8 cellular contexts compared by ENCODE assay signal in the genomic region with DNA sequence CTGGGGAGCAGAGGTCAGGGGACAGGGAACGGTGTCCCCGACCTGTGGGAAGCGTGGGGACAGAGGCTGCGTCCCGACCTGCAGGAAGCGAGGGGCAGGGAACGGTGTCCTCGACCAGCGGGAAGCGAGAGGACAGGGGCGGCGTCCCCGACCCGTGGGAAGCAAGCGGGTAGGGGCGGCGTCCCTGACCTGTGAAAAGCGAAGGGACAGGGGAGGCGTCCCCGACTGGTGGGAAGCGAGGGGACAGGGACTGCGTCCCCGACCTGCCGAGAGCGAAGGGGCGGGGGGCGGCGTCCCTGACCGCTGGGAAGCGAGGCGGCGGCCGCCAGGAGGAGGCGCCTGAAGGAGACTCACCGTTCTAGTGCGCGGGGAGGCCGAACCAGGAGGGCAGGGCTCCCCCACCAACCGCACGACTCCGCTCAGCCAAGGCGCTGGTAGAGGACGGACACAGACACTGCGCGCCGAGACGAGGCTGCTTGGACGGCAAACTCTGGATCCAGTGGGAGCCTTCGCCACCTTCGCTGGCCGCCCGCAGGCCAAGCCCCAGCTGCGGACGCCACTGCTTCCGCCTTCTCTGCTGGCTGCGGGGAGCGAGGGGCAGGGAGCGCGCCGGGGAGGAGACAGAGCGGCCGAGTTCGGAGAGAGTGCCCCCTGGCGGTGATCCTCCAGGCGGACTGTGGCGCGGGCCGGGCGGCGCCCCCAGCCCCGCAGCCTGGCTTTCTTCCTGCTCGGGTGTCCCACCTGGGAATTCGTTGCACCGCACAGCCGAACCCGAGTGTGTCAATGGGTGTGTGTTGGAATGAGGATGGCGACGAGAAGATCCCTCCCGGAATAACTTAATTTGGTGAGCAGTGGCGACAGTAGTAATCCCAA. TPM values are rescaled to one million over a fixed set of nuclear protein-coding genes. Genes with fewer than 3 reads are reported as not detected.
DNase-seq lines count a peak whose midpoint lies in the region; ATAC-seq and TF ChIP-seq lines count a peak whose summit lies in the region.

A gene with protein sequence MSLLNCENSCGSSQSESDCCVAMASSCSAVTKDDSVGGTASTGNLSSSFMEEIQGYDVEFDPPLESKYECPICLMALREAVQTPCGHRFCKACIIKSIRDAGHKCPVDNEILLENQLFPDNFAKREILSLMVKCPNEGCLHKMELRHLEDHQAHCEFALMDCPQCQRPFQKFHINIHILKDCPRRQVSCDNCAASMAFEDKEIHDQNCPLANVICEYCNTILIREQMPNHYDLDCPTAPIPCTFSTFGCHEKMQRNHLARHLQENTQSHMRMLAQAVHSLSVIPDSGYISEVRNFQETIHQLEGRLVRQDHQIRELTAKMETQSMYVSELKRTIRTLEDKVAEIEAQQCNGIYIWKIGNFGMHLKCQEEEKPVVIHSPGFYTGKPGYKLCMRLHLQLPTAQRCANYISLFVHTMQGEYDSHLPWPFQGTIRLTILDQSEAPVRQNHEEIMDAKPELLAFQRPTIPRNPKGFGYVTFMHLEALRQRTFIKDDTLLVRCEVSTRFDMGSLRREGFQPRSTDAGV (minus strand): TSS at position 579 of the 873 bp plus-strand sequence. CDS start 8,757 bp downstream, outside the sequence.

- 1% methylated on average over 80 of the region's 80 CpGs for WGBS in ectodermal cell, 2 experiments
- whole genome bisulfite sequencing in lung, 2 donors = 0% methylated on average over 79 to 80 of the region's 80 CpGs

- no peaks in the 10 kb centered on the region for H3K9me3 ChIP-seq in CD4-positive, CD25-positive, alpha-beta regulatory T cell (ENCODE audit: control insufficient read depth in 2 of 2, low read length in 2 of 2)
- H3K9me3 ChIP-seq in ectodermal cell (ENCODE audit: control insufficient read depth, low read length) (no peaks in the 10 kb centered on the region), lung (ENCODE audit: control insufficient read depth in 2 of 2, insufficient read depth in 1 of 2, low read length in 1 of 2) (peaks cover 0 to 2% of the 10 kb centered on the region in 2 donors)

- POLR2A ChIA-PET in activated CD8-positive, alpha-beta T cell treated with anti-CD3 and anti-CD28 coated beads for 36 hours (lab: Charles Lee) = interaction anchor here (1.0 kb wide), 1 partner anchor 9 kb away, joined by 3 read pairs; no protein-coding TSS in a partner anchor

- H3K4me1 ChIP-seq in CD4-positive, CD25-positive, alpha-beta regulatory T cell (ENCODE audit: control insufficient read depth, insufficient read depth, low read length, poor library complexity, severe bottlenecking) = peaks cover 25% of the 10 kb centered on the region
- H3K4me1 ChIP-seq in ectodermal cell (ENCODE audit: control insufficient read depth, insufficient read depth, low read length) (peaks cover 7% of the 10 kb centered on the region), lung (ENCODE audit: control insufficient read depth in 2 of 2, insufficient read depth in 2 of 2, low read length in 2 of 2) (peaks cover 0 to 4% of the 10 kb centered on the region in 2 donors)

- H3K27ac Mint-ChIP-seq in CD4-positive, CD25-positive, alpha-beta regulatory T cell = peak within 1 kb of the TSS; percentile 89 to 94 (median 92)
- H3K27ac Mint-ChIP-seq in activated CD8-positive, alpha-beta T cell treated with anti-CD3 and anti-CD28 coated beads for 36 hours = peak within 1 kb of the TSS; percentile 85

- peaks cover 4% of the 10 kb centered on the region for H3K27me3 Mint-ChIP-seq in CD4-positive, CD25-positive, alpha-beta regulatory T cell
- H3K27me3 Mint-ChIP-seq in activated CD8-positive, alpha-beta T cell treated with anti-CD3 and anti-CD28 coated beads for 36 hours = peaks cover 2% of the 10 kb centered on the region

- H3K36me3 ChIP-seq in CD4-positive, CD25-positive, alpha-beta regulatory T cell (ENCODE audit: control insufficient read depth, insufficient read depth, low read length) = no peaks in the 10 kb centered on the region
- H3K36me3 ChIP-seq in ectodermal cell (ENCODE audit: control insufficient read depth, insufficient read depth, low read length) (no peaks in the 10 kb centered on the region), lung (ENCODE audit: control insufficient read depth in 2 of 2, insufficient read depth in 2 of 2, low read length in 2 of 2) (no peaks in the 10 kb centered on the region)

- peak; percentile 92 for TF ChIP-seq CTCF in activated CD8-positive, alpha-beta T cell treated with anti-CD3 and anti-CD28 coated beads for 36 hours (IDR thresholded peaks at IDR 0.05)
- TF ChIP-seq CTCF in lung (IDR thresholded peaks at IDR 0.05; ENCODE audit: control extremely low read depth, extremely low read depth) = peak; percentile 84

- CTCF ChIA-PET in activated CD8-positive, alpha-beta T cell treated with anti-CD3 and anti-CD28 coated beads for 36 hours (lab: Charles Lee) = interaction anchor here (0.6 to 3.2 kb wide), 12 partner anchors 9 to 237 kb away, joined by 3 to 32 read pairs (median 4); no protein-coding TSS in a partner anchor

- peaks cover 0 to 6% (median 0%) of the 10 kb centered on the region in 7 donors for H3K9me3 Mint-ChIP-seq in CD4-positive, CD25-positive, alpha-beta regulatory T cell
- peaks cover 7% of the 10 kb centered on the region for H3K9me3 Mint-ChIP-seq in activated CD8-positive, alpha-beta T cell treated with anti-CD3 and anti-CD28 coated beads for 36 hours

- peaks cover 26 to 42% (median 30%) of the 10 kb centered on the region in 4 donors for H3K4me1 Mint-ChIP-seq in CD4-positive, CD25-positive, alpha-beta regulatory T cell
- H3K4me1 Mint-ChIP-seq in activated CD8-positive, alpha-beta T cell treated with anti-CD3 and anti-CD28 coated beads for 36 hours (ENCODE audit: low read depth) = peaks cover 28% of the 10 kb centered on the region

- ATAC-seq in CD4-positive, CD25-positive, alpha-beta regulatory T cell (ENCODE audit: low read depth in 2 of 2) = peak; percentile 96 to 97
- ATAC-seq in GM19328 (IDR thresholded peaks at IDR 0.05; ENCODE audit: unreplicated experiment) (peak; percentile 96), HG03469 (IDR thresholded peaks at IDR 0.05; ENCODE audit: unreplicated experiment) (peak; percentile 91), lung (ENCODE audit: insufficient read depth, low FRiP score) (peak; percentile 98)
- ATAC-seq in activated CD8-positive, alpha-beta T cell treated with anti-CD3 and anti-CD28 coated beads for 36 hours = peak; percentile 95

- peak within 1 kb of the TSS; percentile 73 for H3K27ac ChIP-seq in CD4-positive, CD25-positive, alpha-beta regulatory T cell (ENCODE audit: insufficient read depth, low read length, poor library complexity, severe bottlenecking)
- H3K27ac ChIP-seq in ectodermal cell (ENCODE audit: insufficient read depth, low read depth, low read length, poor library complexity, severe bottlenecking) (peak within 1 kb of the TSS; percentile 74), lung (ENCODE audit: low read depth in 1 of 2, low read length in 1 of 2) (peak within 1 kb of the TSS; percentile 84 to 99)

- intact Hi-C loops in activated CD8-positive, alpha-beta T cell treated with anti-CD3 and anti-CD28 coated beads for 36 hours (cut with micrococcal nuclease) = no loop called here

- DNase-seq in CD4-positive, CD25-positive, alpha-beta regulatory T cell = peak; percentile 74 to 90 (median 86)
- DNase-seq in NCI-H774 (lab: John Stamatoyannopoulos, UW) (peak; percentile 80), lung (ENCODE audit: low spot score) (peak; percentile 91)
- DNase-seq in activated CD8-positive, alpha-beta T cell treated with anti-CD3 and anti-CD28 coated beads for 36 hours = peak; percentile 90
- peak; percentile 81 to 94 (median 82) for DNase-seq in stimulated activated CD4-positive, alpha-beta T cell treated with anti-CD3 and anti-CD28 coated beads, TNF-alpha, amount 100 ng/mL, for 4 hours (ENCODE audit: low read depth in 3 of 3)

- no peaks in the 10 kb centered on the region for H3K36me3 Mint-ChIP-seq in CD4-positive, CD25-positive, alpha-beta regulatory T cell
- H3K36me3 Mint-ChIP-seq in activated CD8-positive, alpha-beta T cell treated with anti-CD3 and anti-CD28 coated beads for 36 hours (ENCODE audit: low read depth) = peaks cover 5% of the 10 kb centered on the region

- H3K27me3 ChIP-seq in CD4-positive, CD25-positive, alpha-beta regulatory T cell (ENCODE audit: control insufficient read depth, insufficient read depth, low read length) = peaks cover 2% of the 10 kb centered on the region
- H3K27me3 ChIP-seq in ectodermal cell (ENCODE audit: control insufficient read depth, insufficient read depth, low read length, poor library complexity, severe bottlenecking) (peaks cover 11% of the 10 kb centered on the region), lung (ENCODE audit: control insufficient read depth, insufficient read depth) (no peaks in the 10 kb centered on the region)

- H3K4me3 Mint-ChIP-seq in CD4-positive, CD25-positive, alpha-beta regulatory T cell = peak within 1 kb of the TSS; percentile 91 to 99 (median 97)
- peak within 1 kb of the TSS; percentile 95 for H3K4me3 Mint-ChIP-seq in activated CD8-positive, alpha-beta T cell treated with anti-CD3 and anti-CD28 coated beads for 36 hours

- H3K4me3 ChIP-seq in CD4-positive, CD25-positive, alpha-beta regulatory T cell (ENCODE audit: low read depth, low read length) = peak within 1 kb of the TSS; percentile 89
- H3K4me3 ChIP-seq in ectodermal cell (ENCODE audit: insufficient read depth, low read depth, low read length) = peak within 1 kb of the TSS; percentile 98
- peak within 1 kb of the TSS; percentile 100 for H3K4me3 ChIP-seq in lung

RNA-seq across cellular contexts. Expression of the gene that starts here (rescaled TPM):
- 29.7 TPM for total RNA-seq in CD4-positive, CD25-positive, alpha-beta regulatory T cell
- polyA plus RNA-seq in CD4-positive, CD25-positive, alpha-beta regulatory T cell = 10 to 100 TPM in 2 of 4 donors, 1 to 10 TPM in 2; 6.3 to 11.3 (median 9.8) TPM
- total RNA-seq in activated CD8-positive, alpha-beta T cell treated with anti-CD3 and anti-CD28 coated beads for 36 hours = 10 to 100 TPM in 1 of 2 experiments, 1 to 10 TPM in 1; 8.8 to 10.3 TPM
- polyA plus RNA-seq in ectodermal cell (2013, experiment 1 of 4) = 11.7 TPM
- 10.9 TPM for polyA plus RNA-seq in ectodermal cell (2013, experiment 2 of 4)
- 10.1 TPM for polyA plus RNA-seq in ectodermal cell (2013, experiment 3 of 4)
- polyA plus RNA-seq in ectodermal cell (2013, experiment 4 of 4) = 10.4 TPM
- 10 to 100 TPM; 13.1 to 14.0 TPM for total RNA-seq in lung
- polyA plus RNA-seq in lung = 1 to 10 TPM; 2.2 to 4.5 TPM

Comparison
In these comparisons a context has a peak if more than half of its experiments do, and no peak if none do; other contexts are left out.
1. Peak in every context shown above with its lines: DNase-seq, ATAC-seq, H3K4me3 ChIP-seq and H3K27ac ChIP-seq.